In the genomic region with DNA sequence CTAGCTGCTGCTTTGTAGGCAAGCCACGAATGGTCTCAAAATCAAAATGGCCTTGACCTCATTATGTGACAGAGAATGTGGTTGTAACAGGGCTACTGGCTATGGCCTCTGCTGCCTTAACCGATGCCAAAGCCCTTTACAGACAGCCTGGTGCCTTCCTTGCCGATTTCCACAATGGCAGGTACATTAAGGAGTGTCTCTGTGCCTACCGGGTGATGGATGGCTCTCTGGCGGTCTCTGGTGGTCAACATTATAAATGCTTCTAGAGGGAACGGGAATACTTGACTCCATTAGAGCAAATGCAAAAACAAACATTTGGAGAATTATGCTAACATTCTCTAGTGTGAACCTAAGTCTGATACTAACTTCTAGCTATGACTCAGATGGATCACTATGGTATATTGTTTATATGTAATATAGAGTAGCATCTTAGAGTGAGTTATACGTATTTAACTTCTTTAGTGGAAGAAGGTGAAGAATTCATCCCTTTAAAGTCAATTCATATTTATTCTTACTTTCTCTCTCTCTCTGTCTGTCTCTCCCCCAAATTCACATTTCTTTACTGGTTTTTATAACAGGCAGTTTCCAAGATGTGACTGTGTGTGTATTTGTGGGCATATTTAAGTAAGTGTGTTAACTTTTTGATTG, we compare ENCODE assay signal across 8 cellular contexts. TPM values are rescaled to one million over a fixed set of nuclear protein-coding genes. Genes with fewer than 3 reads are reported as not detected.
A peak's percentile ranks its signal among the peaks of the same experiment; 100 is the strongest.
DNase-seq lines count a peak whose midpoint lies in the region; ATAC-seq and TF ChIP-seq lines count a peak whose summit lies in the region.

No MANE protein-coding gene starts in this region.

- DNase-seq in DMS114 treated with DMSO at 0.1 percent for 48 hours (lab: John Stamatoyannopoulos, UW; ENCODE audit: unreplicated experiment) (peak; percentile 21), HuH-7 (ENCODE audit: low spot score) (peak; percentile 47), Panc1 (ENCODE audit: low read depth, low spot score) (peak; percentile 63), fibroblast of the aortic adventitia (ENCODE audit: low read depth) (peak; percentile 69), non-pigmented ciliary epithelial cell (ENCODE audit: low read depth) (peak; percentile 19), superior temporal gyrus (ENCODE audit: extremely low spot score) (peak; percentile 90)
- peak; percentile 60 to 70 for DNase-seq in activated T-cell treated with anti-CD3 and anti-CD28 coated beads, Interleukin-2, amount 50 U/mL, for 72 hours

- H3K27ac Mint-ChIP-seq in activated T-cell treated with anti-CD3 and anti-CD28 coated beads, Interleukin-2, amount 50 U/mL, for 72 hours: no peak overlapping the region

- H3K27me3 Mint-ChIP-seq in activated T-cell treated with anti-CD3 and anti-CD28 coated beads, Interleukin-2, amount 50 U/mL, for 72 hours (ENCODE audit: low read depth): no peaks in the 10 kb centered on the region

- H3K27ac ChIP-seq in Panc1 (ENCODE audit: low read length): no peak overlapping the region

- TF ChIP-seq CTCF in Panc1 (IDR thresholded peaks at IDR 0.05) (peak; percentile 92), fibroblast of the aortic adventitia (IDR thresholded peaks at IDR 0.05; ENCODE audit: insufficient read depth, low read length) (peak; percentile 86)

- POLR2A ChIA-PET in Panc1 (lab: Charles Lee): no interaction called here

- H3K4me3 Mint-ChIP-seq in activated T-cell treated with anti-CD3 and anti-CD28 coated beads, Interleukin-2, amount 50 U/mL, for 72 hours: no peak overlapping the region

- no peaks in the 10 kb centered on the region for H3K27me3 ChIP-seq in Panc1 (ENCODE audit: control insufficient read depth, insufficient read depth, low read length)

- intact Hi-C loops in Panc1 (cut with micrococcal nuclease; ENCODE audit: unreplicated experiment): loop anchor here (1.0 to 10.0 kb wide), 5 partner anchors 51 to 801 kb away; a partner anchor contains a TSS

- CTCF ChIA-PET in Panc1 (lab: Charles Lee): no interaction called here

- ATAC-seq in GM21423 (IDR thresholded peaks at IDR 0.05; ENCODE audit: unreplicated experiment) (peak; percentile 85), Panc1 (peak; percentile 93)
- peak; percentile 75 to 82 for ATAC-seq in activated T-cell treated with anti-CD3 and anti-CD28 coated beads, Interleukin-2, amount 50 U/mL, for 72 hours (replicated peaks in 1 of 2)

- no peaks in the 10 kb centered on the region for H3K9me3 Mint-ChIP-seq in activated T-cell treated with anti-CD3 and anti-CD28 coated beads, Interleukin-2, amount 50 U/mL, for 72 hours

- no TSS peak for BruUV-seq in Panc1 (replicated peaks; lab: Mats Ljungman, UMichigan)

- no peaks in the 10 kb centered on the region for H3K36me3 Mint-ChIP-seq in activated T-cell treated with anti-CD3 and anti-CD28 coated beads, Interleukin-2, amount 50 U/mL, for 72 hours (ENCODE audit: insufficient read depth in 2 of 2)

- H3K4me3 ChIP-seq in Panc1 (ENCODE audit: low read depth in 2 of 2, low read length in 2 of 2) (no peak overlapping the region), fibroblast of the aortic adventitia (ENCODE audit: low read depth, low read length) (no peak overlapping the region)

- no peaks in the 10 kb centered on the region for H3K9me3 ChIP-seq in Panc1 (ENCODE audit: control insufficient read depth, insufficient read depth, low read depth, low read length)

- H3K4me1 Mint-ChIP-seq in activated T-cell treated with anti-CD3 and anti-CD28 coated beads, Interleukin-2, amount 50 U/mL, for 72 hours (ENCODE audit: low read depth): peaks cover 9% of the 10 kb centered on the region

- in situ Hi-C loops in Panc1 (cut with HindIII; ENCODE audit: low pct_unique_long_range_greater_than_20kb, low sequenced_read_pairs): no loop called here

- no peaks in the 10 kb centered on the region; the same call in 1 of the 2 replicates for H3K4me1 ChIP-seq in Panc1 (ENCODE audit: control insufficient read depth, insufficient read depth, low read length)

- H3K36me3 ChIP-seq in Panc1 (ENCODE audit: control insufficient read depth, insufficient read depth, low read length): no peaks in the 10 kb centered on the region

RNA-seq across cellular contexts. Expression of a gene that starts 52.5 kb away (rescaled TPM):
- total RNA-seq in Panc1 (2021; ENCODE audit: unreplicated experiment) (1,388 TPM), fibroblast of the aortic adventitia (ENCODE audit: low replicate concordance) (3,292 and 4,809 TPM in 2 replicates)
- 1,732 TPM for polyA plus RNA-seq in Panc1 (2012; ENCODE audit: insufficient read length)
- 1,000 to 10,000 TPM; 3,294 to 3,622 TPM for total RNA-seq in activated T-cell treated with anti-CD3 and anti-CD28 coated beads, Interleukin-2, amount 50 U/mL, for 72 hours

Comparison
In these comparisons a context has a peak if more than half of its experiments do, and no peak if none do; other contexts are left out.
1. DNase-seq: peak in every context shown above with its lines; median percentile 90 in superior temporal gyrus; 69 in fibroblast of the aortic adventitia; 65 in activated T-cell treated with anti-CD3 and anti-CD28 coated beads, Interleukin-2, amount 50 U/mL, for 72 hours; 63 in Panc1; 47 in HuH-7; 21 in DMS114 treated with DMSO at 0.1 percent for 48 hours; 19 in non-pigmented ciliary epithelial cell.